In genomic region chr20:41006126-41006935, GRCh38 we compare ENCODE assay signal across 18 cellular contexts. TPM values are rescaled to one million over a fixed set of nuclear protein-coding genes. Genes with fewer than 3 reads are reported as not detected.
DNase-seq lines count a peak whose midpoint lies in the region; ATAC-seq and TF ChIP-seq lines count a peak whose summit lies in the region.
"Had no signal": no experiment of that assay in that cellular context is flagged by ENCODE, and none has a peak within 500 bp of the region (broad histone marks: within the 10 kb centered on the region; RNA-seq: fewer than 3 reads in every experiment).

No MANE protein-coding gene starts in this region.

- no peak for TF ChIP-seq CTCF in HEK293 (tag by site-specific recombination; IDR thresholded peaks at IDR 0.05)
- TF ChIP-seq CTCF in Peyer's patch (IDR thresholded peaks at IDR 0.05), result no peak
- TF ChIP-seq CTCF in fibroblast of lung (conservative IDR thresholded peaks at IDR 0.05 in 1 of 2, IDR thresholded peaks at IDR 0.05 in 1 of 2; ENCODE audit: low read depth in 1 of 2, low read length in 2 of 2), result no peak
- TF ChIP-seq CTCF in gastrocnemius medialis (IDR thresholded peaks at IDR 0.05 in 4 of 5, conservative IDR thresholded peaks at IDR 0.05 in 1 of 5), result no peak
- TF ChIP-seq CTCF in CD4-positive, alpha-beta T cell (IDR thresholded peaks at IDR 0.05), result no peak

- H3K27me3 Mint-ChIP-seq in CD4-positive, alpha-beta T cell, result no peaks in the 10 kb centered on the region
- H3K27me3 Mint-ChIP-seq: activated naive CD4-positive, alpha-beta T cell treated with anti-CD3 and anti-CD28 coated beads, Interleukin-2, amount 50 U/mL, for 24 hours; CD8-positive, alpha-beta memory T cell; type B pancreatic cell had no signal

- H3K4me3 ChIP-seq in HEK293 (ENCODE audit: low read depth, low read length) (no peak overlapping the region), Peyer's patch (no peak overlapping the region), fibroblast of lung (replicated peaks in 1 of 4; ENCODE audit: control extremely low read depth in 1 of 4, insufficient read depth in 1 of 4, low read depth in 3 of 4, low read length in 4 of 4) (no peak overlapping the region), gastrocnemius medialis (no peak overlapping the region)
- H3K4me3 ChIP-seq: dorsolateral prefrontal cortex, hepatocyte, spleen had no signal

- H3K27ac Mint-ChIP-seq in CD4-positive, alpha-beta T cell, result no peak overlapping the region
- H3K27ac Mint-ChIP-seq: activated naive CD4-positive, alpha-beta T cell treated with anti-CD3 and anti-CD28 coated beads, Interleukin-2, amount 50 U/mL, for 24 hours; type B pancreatic cell had no signal

- H3K9ac ChIP-seq in fibroblast of lung (ENCODE audit: insufficient read depth, low read length), result peak overlapping the region; percentile 16

- no peaks in the 10 kb centered on the region for H3K36me3 ChIP-seq in HEK293 (ENCODE audit: control insufficient read depth in 2 of 2, insufficient read depth in 1 of 2, low read length in 2 of 2)
- H3K36me3 ChIP-seq in Peyer's patch, result no peaks in the 10 kb centered on the region
- no peaks in the 10 kb centered on the region for H3K36me3 ChIP-seq in fibroblast of lung (ENCODE audit: control insufficient read depth, insufficient read depth, low read length)
- H3K36me3 ChIP-seq in gastrocnemius medialis, result no peaks in the 10 kb centered on the region
- H3K36me3 ChIP-seq: brain microvascular endothelial cell, spleen had no signal

- no peak overlapping the region for H3K4me3 Mint-ChIP-seq in CD4-positive, alpha-beta T cell
- H3K4me3 Mint-ChIP-seq: activated naive CD4-positive, alpha-beta T cell treated with anti-CD3 and anti-CD28 coated beads, Interleukin-2, amount 50 U/mL, for 24 hours; CD8-positive, alpha-beta memory T cell; type B pancreatic cell had no signal

- in situ Hi-C loops in gastrocnemius medialis (cut with MboI; ENCODE audit: low sequenced_read_pairs in 4 of 4), result no loop called here

- H3K9me3 ChIP-seq in HEK293 (ENCODE audit: control insufficient read depth, insufficient read depth, low read depth, low read length), result no peaks in the 10 kb centered on the region
- no peaks in the 10 kb centered on the region for H3K9me3 ChIP-seq in Peyer's patch
- H3K9me3 ChIP-seq in fibroblast of lung (ENCODE audit: control insufficient read depth, insufficient read depth, low read depth, low read length), result no peaks in the 10 kb centered on the region
- H3K9me3 ChIP-seq in gastrocnemius medialis, result peaks cover 0 to 11% (median 5%) of the 10 kb centered on the region in 3 donors
- H3K9me3 ChIP-seq in CD4-positive, alpha-beta T cell (ENCODE audit: control insufficient read depth, low read length), result no peaks in the 10 kb centered on the region

- TF ChIP-seq POLR2A in Peyer's patch (IDR thresholded peaks at IDR 0.05) (no peak), gastrocnemius medialis (IDR thresholded peaks at IDR 0.05) (no peak)

- H3K4me1 Mint-ChIP-seq in CD4-positive, alpha-beta T cell (ENCODE audit: low read depth), result peaks cover 22% of the 10 kb centered on the region

- CTCF ChIA-PET in HEK293 (lab: Yijun Ruan, JAX), result interaction anchor here (1.2 to 4.5 kb wide), 2 partner anchors 15 to 43 kb away, joined by 4 to 21 read pairs; no protein-coding TSS in a partner anchor
- CTCF ChIA-PET in CD4-positive, alpha-beta T cell (lab: Charles Lee), result interaction anchor here (1.8 kb wide), 1 partner anchor 16 kb away, joined by 7 read pairs; no protein-coding TSS in a partner anchor

- no peak overlapping the region for H3K27ac ChIP-seq in HEK293 (ENCODE audit: extremely low read depth, low read depth, low read length)
- H3K27ac ChIP-seq in Peyer's patch, result peak overlapping the region in 3 of 4 donors; percentile 26 to 89 (median 86)
- peak overlapping the region; percentile 100 for H3K27ac ChIP-seq in fibroblast of lung (ENCODE audit: insufficient read depth, low read length)
- H3K27ac ChIP-seq in gastrocnemius medialis, result peak overlapping the region; percentile 50 to 78 (median 72)
- H3K27ac ChIP-seq in CD4-positive, alpha-beta T cell (ENCODE audit: low read depth, low read length), result no peak overlapping the region
- H3K27ac ChIP-seq: dorsolateral prefrontal cortex had no signal

- no peak overlapping the region for H3K4me2 ChIP-seq in fibroblast of lung (ENCODE audit: extremely low read depth, insufficient read depth, low read length)
- H3K4me2 ChIP-seq: hepatocyte had no signal

- DNase-seq in Peyer's patch, result no peak
- DNase-seq in fibroblast of lung (ENCODE audit: low read depth in 2 of 2), result no peak
- DNase-seq in gastrocnemius medialis, result no peak
- no peak for DNase-seq in CD4-positive, alpha-beta T cell
- no peak for DNase-seq in GM19238 (ENCODE audit: insufficient read length, low spot score)
- DNase-seq in activated effector memory CD4-positive, alpha-beta T cell treated with Interleukin-2 at 50 U/mL for 16 hours, result no peak
- DNase-seq: activated CD4-positive, alpha-beta T cell treated with anti-CD3 and anti-CD28 coated beads for 4 hours; CD8-positive, alpha-beta memory T cell; NCI-H510A; spleen; stimulated activated naive CD4-positive, alpha-beta T cell had no signal

- intact Hi-C loops in gastrocnemius medialis (cut with DNase I; ENCODE audit: low total_unique reads), result no loop called here
- intact Hi-C loops in CD4-positive, alpha-beta T cell (cut with DNase I, micrococcal nuclease), result no loop called here

- no peaks in the 10 kb centered on the region for H4K20me1 ChIP-seq in fibroblast of lung (ENCODE audit: control insufficient read depth, extremely low read depth, insufficient read depth, low read length)

- no peak overlapping the region for H2AFZ ChIP-seq in fibroblast of lung (ENCODE audit: low read length)
- H2AFZ ChIP-seq: hepatocyte had no signal

- POLR2A ChIA-PET in HEK293 (lab: Yijun Ruan, JAX), result no interaction called here
- POLR2A ChIA-PET in CD4-positive, alpha-beta T cell (lab: Charles Lee), result no interaction called here

- peaks cover 18% of the 10 kb centered on the region for H3K79me2 ChIP-seq in fibroblast of lung (ENCODE audit: control insufficient read depth, insufficient read depth, low read length)
- H3K79me2 ChIP-seq: hepatocyte had no signal

- H3K36me3 Mint-ChIP-seq in CD4-positive, alpha-beta T cell (ENCODE audit: low read depth), result no peaks in the 10 kb centered on the region
- H3K36me3 Mint-ChIP-seq: activated naive CD4-positive, alpha-beta T cell treated with anti-CD3 and anti-CD28 coated beads, Interleukin-2, amount 50 U/mL, for 24 hours; CD8-positive, alpha-beta memory T cell; type B pancreatic cell had no signal

- ATAC-seq in gastrocnemius medialis (no peak), HG02798 (IDR thresholded peaks at IDR 0.05; ENCODE audit: poor library complexity, unreplicated experiment) (no peak)
- no peak for ATAC-seq in CD4-positive, alpha-beta T cell (ENCODE audit: poor library complexity)

- no peaks in the 10 kb centered on the region for H3K9me3 Mint-ChIP-seq in CD4-positive, alpha-beta T cell
- H3K9me3 Mint-ChIP-seq: activated naive CD4-positive, alpha-beta T cell treated with anti-CD3 and anti-CD28 coated beads, Interleukin-2, amount 50 U/mL, for 24 hours; CD8-positive, alpha-beta memory T cell had no signal

- H3K27me3 ChIP-seq in Peyer's patch (no peaks in the 10 kb centered on the region), fibroblast of lung (ENCODE audit: control insufficient read depth, insufficient read depth, low read length) (no peaks in the 10 kb centered on the region), gastrocnemius medialis (no peaks in the 10 kb centered on the region)
- no peaks in the 10 kb centered on the region for H3K27me3 ChIP-seq in CD4-positive, alpha-beta T cell (ENCODE audit: control insufficient read depth, insufficient read depth, low read length)
- H3K27me3 ChIP-seq: brain microvascular endothelial cell, dorsolateral prefrontal cortex, hepatocyte, spleen had no signal

- peaks cover 7% of the 10 kb centered on the region for H3K4me1 ChIP-seq in HEK293 (ENCODE audit: control insufficient read depth, insufficient read depth, low read length)
- peaks cover 0 to 42% (median 10%) of the 10 kb centered on the region in 4 donors for H3K4me1 ChIP-seq in Peyer's patch
- peaks cover 27% of the 10 kb centered on the region for H3K4me1 ChIP-seq in fibroblast of lung (ENCODE audit: control insufficient read depth, extremely low read depth, insufficient read depth, low read length)
- peaks cover 28 to 35% of the 10 kb centered on the region in 2 donors for H3K4me1 ChIP-seq in gastrocnemius medialis

TF ChIP-seq in HEK293, 187 proteins besides CTCF, POLR2A, EP300 and RAD21 (continues in another document):
- TF ChIP-seq ZNF610 (tag by site-specific recombination; IDR thresholded peaks at IDR 0.05; ENCODE audit: borderline replicate concordance) (0 out of 2 replicates have a peak, but pooled peaks have one; percentile 57), PRDM6 (tag by site-specific recombination; IDR thresholded peaks at IDR 0.05) (no peak), ZNF585B (tag by site-specific recombination; IDR thresholded peaks at IDR 0.05) (no peak), ZNF16 (tag by site-specific recombination; IDR thresholded peaks at IDR 0.05; ENCODE audit: low read depth) (no peak), ZBTB8A (tag by site-specific recombination; IDR thresholded peaks at IDR 0.05) (no peak), ZNF366 (tag by site-specific recombination; conservative IDR thresholded peaks at IDR 0.05) (no peak), ZNF701 (tag by site-specific recombination; IDR thresholded peaks at IDR 0.05) (no peak), ZNF776 (tag by site-specific recombination; IDR thresholded peaks at IDR 0.05; ENCODE audit: borderline replicate concordance) (no peak), EGR2 (tag by site-specific recombination; IDR thresholded peaks at IDR 0.05; ENCODE audit: low read depth) (no peak), ZNF155 (tag by site-specific recombination; IDR thresholded peaks at IDR 0.05) (no peak)

RNA-seq across cellular contexts. Expression of gene TOP1, which starts 22.3 kb away (rescaled TPM):
- total RNA-seq in Peyer's patch (10 to 100 TPM; 34.4 to 72.6 (median 39.8) TPM), fibroblast of lung (27.0 and 35.3 TPM in 2 replicates), gastrocnemius medialis (10 to 100 TPM in 3 of 4 donors, 1 to 10 TPM in 1; 9.4 to 13.6 (median 12.2) TPM)
- polyA plus RNA-seq in fibroblast of lung, result 18.4 and 36.0 TPM in 2 replicates
- polyA plus RNA-seq in fibroblast of lung (2012), result 59.0 and 106 TPM in 2 replicates
- polyA minus RNA-seq in fibroblast of lung (ENCODE audit: low replicate concordance), result 7.2 and 9.9 TPM in 2 replicates
- total RNA-seq in CD4-positive, alpha-beta T cell, result 10 to 100 TPM; 37.6 to 41.7 TPM

Comparison
In these comparisons a context has a peak if more than half of its experiments do, and no peak if none do; other contexts are left out.
1. H3K27ac ChIP-seq: peak in Peyer's patch (3 of 4), fibroblast of lung (single experiment) and gastrocnemius medialis (4 of 4); none in HEK293 (single experiment) and CD4-positive, alpha-beta T cell (single experiment).